Comparison of ENCODE assay signal across 8 cellular contexts in genomic region chr16:29898786-29899515, GRCh38. TPM values are rescaled to one million over a fixed set of nuclear protein-coding genes. Genes with fewer than 3 reads are reported as not detected.
DNase-seq lines count a peak whose midpoint lies in the region; ATAC-seq and TF ChIP-seq lines count a peak whose summit lies in the region.

No MANE protein-coding gene starts in this region.

- in situ Hi-C loops in transverse colon (cut with MboI; ENCODE audit: low pct_ligation_motif_present in 1 of 4, low pct_unique_long_range_greater_than_20kb in 1 of 4, low sequenced_read_pairs in 3 of 4) = loop anchor here in 1 of 4 donors (25.0 kb wide), 1 partner anchor 138 kb away; the partner anchor contains the start of gene TLCD3B

- no peak for ATAC-seq in stimulated activated naive B cell treated with anti-CD40 and anti-IgM and Interleukin-4, amounts not matched to agents 10 μg/mL and 1 μg/mL and 100 μg/mL, for 72 hours (replicated peaks)

- H3K27me3 ChIP-seq in Peyer's patch = no peaks in the 10 kb centered on the region
- peaks cover 31% of the 10 kb centered on the region for H3K27me3 ChIP-seq in transverse colon

- intact Hi-C loops in transverse colon (cut with DNase I; ENCODE audit: low total_unique reads) = no loop called here
- intact Hi-C loops in CD14-positive monocyte (cut with micrococcal nuclease) = no loop called here

- H3K27me3 Mint-ChIP-seq in activated naive CD4-positive, alpha-beta T cell treated with anti-CD3 and anti-CD28 coated beads, Interleukin-2, amount 50 U/mL, for 24 hours = peaks cover 15% of the 10 kb centered on the region
- peaks cover 45 to 49% of the 10 kb centered on the region in 2 donors for H3K27me3 Mint-ChIP-seq in stimulated activated naive B cell treated with anti-CD40 and anti-IgM and Interleukin-4, amounts not matched to agents 10 μg/mL and 1 μg/mL and 100 μg/mL, for 72 hours
- H3K27me3 Mint-ChIP-seq in CD14-positive monocyte (ENCODE audit: low read depth in 3 of 3) = peaks cover 28 to 51% (median 36%) of the 10 kb centered on the region in 3 donors

- H3K27ac Mint-ChIP-seq in activated naive CD4-positive, alpha-beta T cell treated with anti-CD3 and anti-CD28 coated beads, Interleukin-2, amount 50 U/mL, for 24 hours = no peak overlapping the region
- H3K27ac Mint-ChIP-seq in stimulated activated naive B cell treated with anti-CD40 and anti-IgM and Interleukin-4, amounts not matched to agents 10 μg/mL and 1 μg/mL and 100 μg/mL, for 72 hours = no peak overlapping the region
- H3K27ac Mint-ChIP-seq in CD14-positive monocyte = no peak overlapping the region

- no peaks in the 10 kb centered on the region for H3K36me3 Mint-ChIP-seq in activated naive CD4-positive, alpha-beta T cell treated with anti-CD3 and anti-CD28 coated beads, Interleukin-2, amount 50 U/mL, for 24 hours
- peaks cover 0 to 3% of the 10 kb centered on the region in 2 donors for H3K36me3 Mint-ChIP-seq in stimulated activated naive B cell treated with anti-CD40 and anti-IgM and Interleukin-4, amounts not matched to agents 10 μg/mL and 1 μg/mL and 100 μg/mL, for 72 hours
- no peaks in the 10 kb centered on the region for H3K36me3 Mint-ChIP-seq in CD14-positive monocyte

- H3K27ac ChIP-seq in Peyer's patch = peak overlapping the region in 2 of 4 donors; percentile 63 to 71
- H3K27ac ChIP-seq in transverse colon = peak overlapping the region; percentile 63 to 74 (median 69)

- no peak for DNase-seq in activated naive CD4-positive, alpha-beta T cell treated with Interleukin-2 at 50 U/mL for 16 hours
- DNase-seq in Peyer's patch (no peak), fibroblast of the aortic adventitia (ENCODE audit: low read depth) (no peak), transverse colon (peak; percentile 69), CD14-positive monocyte (ENCODE audit: low spot score) (no peak)
- DNase-seq in stimulated activated naive B cell treated with anti-CD40 and anti-IgM and Interleukin-4, amounts not matched to agents 10 μg/mL and 1 μg/mL and 100 μg/mL, for 72 hours = no peak
- DNase-seq in activated naive CD4-positive, alpha-beta T cell (lab: John Stamatoyannopoulos, UW) = no peak

- peaks cover 10% of the 10 kb centered on the region for H3K4me1 Mint-ChIP-seq in activated naive CD4-positive, alpha-beta T cell treated with anti-CD3 and anti-CD28 coated beads, Interleukin-2, amount 50 U/mL, for 24 hours
- H3K4me1 Mint-ChIP-seq in stimulated activated naive B cell treated with anti-CD40 and anti-IgM and Interleukin-4, amounts not matched to agents 10 μg/mL and 1 μg/mL and 100 μg/mL, for 72 hours = peaks cover 10 to 33% of the 10 kb centered on the region in 2 donors
- H3K4me1 Mint-ChIP-seq in CD14-positive monocyte = peaks cover 12% of the 10 kb centered on the region

- 1 to 3% methylated on average over 14 to 25 of the region's 25 CpGs for WGBS in transverse colon (ENCODE audit: low coverage in 1 of 2), 2 donors

- H3K9me3 ChIP-seq in Peyer's patch (no peaks in the 10 kb centered on the region), transverse colon (no peaks in the 10 kb centered on the region)

- H3K4me3 Mint-ChIP-seq in activated naive CD4-positive, alpha-beta T cell treated with anti-CD3 and anti-CD28 coated beads, Interleukin-2, amount 50 U/mL, for 24 hours = peak overlapping the region; percentile 47
- no peak overlapping the region for H3K4me3 Mint-ChIP-seq in stimulated activated naive B cell treated with anti-CD40 and anti-IgM and Interleukin-4, amounts not matched to agents 10 μg/mL and 1 μg/mL and 100 μg/mL, for 72 hours
- H3K4me3 Mint-ChIP-seq in CD14-positive monocyte = peak overlapping the region in 1 of 2 donors; percentile 66

- TF ChIP-seq POLR2A in Peyer's patch (IDR thresholded peaks at IDR 0.05) = no peak
- no peak for TF ChIP-seq POLR2A in transverse colon (IDR thresholded peaks at IDR 0.05)

- H3K36me3 ChIP-seq in Peyer's patch = no peaks in the 10 kb centered on the region
- no peaks in the 10 kb centered on the region for H3K36me3 ChIP-seq in transverse colon

- H3K4me1 ChIP-seq in Peyer's patch (peaks cover 0 to 21% (median 3%) of the 10 kb centered on the region in 4 donors), transverse colon (peaks cover 2 to 22% (median 15%) of the 10 kb centered on the region in 4 donors)

- no peaks in the 10 kb centered on the region for H3K9me3 Mint-ChIP-seq in activated naive CD4-positive, alpha-beta T cell treated with anti-CD3 and anti-CD28 coated beads, Interleukin-2, amount 50 U/mL, for 24 hours
- H3K9me3 Mint-ChIP-seq in stimulated activated naive B cell treated with anti-CD40 and anti-IgM and Interleukin-4, amounts not matched to agents 10 μg/mL and 1 μg/mL and 100 μg/mL, for 72 hours = no peaks in the 10 kb centered on the region
- H3K9me3 Mint-ChIP-seq in CD14-positive monocyte = peaks cover 0 to 7% (median 2%) of the 10 kb centered on the region in 7 donors

- H3K4me3 ChIP-seq in Peyer's patch (peak overlapping the region in 3 of 4 donors; percentile 3 to 85 (median 78)), fibroblast of the aortic adventitia (ENCODE audit: low read depth, low read length) (peak overlapping the region; percentile 76), transverse colon (peak overlapping the region in 3 of 4 donors; percentile 30 to 74 (median 30))

- TF ChIP-seq CTCF in Peyer's patch (IDR thresholded peaks at IDR 0.05) = no peak
- no peak for TF ChIP-seq CTCF in fibroblast of the aortic adventitia (IDR thresholded peaks at IDR 0.05; ENCODE audit: insufficient read depth, low read length)
- TF ChIP-seq CTCF in transverse colon (IDR thresholded peaks at IDR 0.05) = no peak
- no peak for TF ChIP-seq CTCF in CD14-positive monocyte (IDR thresholded peaks at IDR 0.05)

- TF ChIP-seq EP300 in transverse colon (IDR thresholded peaks at IDR 0.05; ENCODE audit: low read depth) = no peak

RNA-seq across cellular contexts. Expression of gene SEZ6L2, which starts 0.4 kb away (rescaled TPM):
- total RNA-seq in Peyer's patch (10 to 100 TPM in 2 of 4 donors, 1 to 10 TPM in 2; 1.7 to 14.2 (median 10.6) TPM), fibroblast of the aortic adventitia (ENCODE audit: low replicate concordance) (1.4 and 12.3 TPM in 2 replicates), transverse colon (1 to 10 TPM; 2.0 to 9.7 (median 6.3) TPM)
- polyA plus RNA-seq in CD14-positive monocyte = not detected

RNA-seq across cellular contexts. Expression of gene ASPHD1, which starts 1.3 kb away (rescaled TPM):
- total RNA-seq in Peyer's patch (under 1 TPM in 1 of 4 donors, not detected in 3; 0.53 TPM), fibroblast of the aortic adventitia (ENCODE audit: low replicate concordance) (0.98 and 1.5 TPM in 2 replicates), transverse colon (1 to 10 TPM in 2 of 4 donors, under 1 TPM in 1, not detected in 1; 0.40 to 1.2 (median 1.1) TPM)
- polyA plus RNA-seq in CD14-positive monocyte = not detected

RNA-seq across cellular contexts. Expression of gene KCTD13, which starts 27.1 kb away (rescaled TPM):
- total RNA-seq in Peyer's patch (10 to 100 TPM; 38.8 to 98.1 (median 48.7) TPM), fibroblast of the aortic adventitia (ENCODE audit: low replicate concordance) (12.5 and 41.9 TPM in 2 replicates), transverse colon (100 to 1,000 TPM in 1 of 4 donors, 10 to 100 TPM in 3; 40.3 to 110 (median 57.4) TPM)
- 1 to 10 TPM; 4.0 to 4.7 TPM for polyA plus RNA-seq in CD14-positive monocyte

RNA-seq across cellular contexts. Expression of gene CDIPT, which starts 35.9 kb away (rescaled TPM):
- total RNA-seq in Peyer's patch = 100 to 1,000 TPM in 1 of 4 donors, 10 to 100 TPM in 3; 39.6 to 122 (median 91.2) TPM
- 66.2 and 79.2 TPM in 2 replicates for total RNA-seq in fibroblast of the aortic adventitia (ENCODE audit: low replicate concordance)
- 100 to 1,000 TPM in 1 of 4 donors, 10 to 100 TPM in 3; 58.5 to 139 (median 94.5) TPM for total RNA-seq in transverse colon
- polyA plus RNA-seq in CD14-positive monocyte = 10 to 100 TPM; 93.5 to 98.8 TPM
